ENCODE assay signal across 23 cellular contexts in the genomic region with DNA sequence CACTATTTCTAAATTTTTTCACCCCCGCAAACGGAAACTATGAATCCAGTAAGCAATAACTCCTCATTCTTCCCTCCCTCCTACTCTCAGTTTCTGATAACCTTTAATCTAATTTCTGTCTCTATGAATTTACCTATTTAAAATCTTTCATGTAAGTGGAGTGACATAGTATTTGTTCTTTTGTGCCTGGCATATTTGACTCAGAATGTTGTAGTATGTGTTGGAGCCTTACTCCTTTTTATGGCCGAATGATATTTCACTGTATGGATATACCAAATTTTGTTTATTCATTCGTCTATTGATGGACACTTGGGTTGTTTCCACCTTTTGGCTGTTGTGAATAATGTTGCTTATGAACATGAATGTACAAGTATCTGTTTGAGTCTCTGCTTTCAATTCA.
"Had no signal": no experiment of that assay in that cellular context is flagged by ENCODE, and none has a peak within 500 bp of the region (broad histone marks: within the 10 kb centered on the region; RNA-seq: fewer than 3 reads in every experiment).

No MANE protein-coding gene starts in this region.

- H3K27ac Mint-ChIP-seq: activated CD4-positive, alpha-beta memory T cell treated with anti-CD3 and anti-CD28 coated beads, Interleukin-2, amount 10 ng/mL, durations not matched to agents 7 days and 5 days; activated naive CD8-positive, alpha-beta T cell treated with anti-CD3 and anti-CD28 coated beads, Interleukin-2, amount 10 ng/mL, durations not matched to agents 7 days and 5 days; activated T-cell treated with anti-CD3 and anti-CD28 coated beads, Interleukin-2, amount 50 U/mL, for 24 hours; dendritic cell treated with granulocyte-macrophage colony-stimulating factor and Interleukin-4, amounts not matched to agents 40 ng/mL and 50 ng/mL, for 4 days; endodermal cell had no signal

- H3K36me3 Mint-ChIP-seq: activated naive CD8-positive, alpha-beta T cell treated with anti-CD3 and anti-CD28 coated beads, Interleukin-2, amount 10 ng/mL, durations not matched to agents 7 days and 5 days had no signal

- H3K9me3 Mint-ChIP-seq: activated CD4-positive, alpha-beta memory T cell treated with anti-CD3 and anti-CD28 coated beads, Interleukin-2, amount 10 ng/mL, durations not matched to agents 7 days and 5 days; activated naive CD8-positive, alpha-beta T cell treated with anti-CD3 and anti-CD28 coated beads, Interleukin-2, amount 10 ng/mL, durations not matched to agents 7 days and 5 days; activated T-cell treated with anti-CD3 and anti-CD28 coated beads, Interleukin-2, amount 50 U/mL, for 24 hours; central memory CD8-positive, alpha-beta T cell; dendritic cell treated with granulocyte-macrophage colony-stimulating factor and Interleukin-4, amounts not matched to agents 40 ng/mL and 50 ng/mL, for 4 days had no signal

- H3K4me1 Mint-ChIP-seq: activated CD4-positive, alpha-beta memory T cell treated with anti-CD3 and anti-CD28 coated beads, Interleukin-2, amount 10 ng/mL, durations not matched to agents 7 days and 5 days; activated naive CD8-positive, alpha-beta T cell treated with anti-CD3 and anti-CD28 coated beads, Interleukin-2, amount 10 ng/mL, durations not matched to agents 7 days and 5 days; central memory CD8-positive, alpha-beta T cell; endodermal cell had no signal

- ATAC-seq: esophagus mucosa had no signal

- H3K27me3 Mint-ChIP-seq: activated CD4-positive, alpha-beta memory T cell treated with anti-CD3 and anti-CD28 coated beads, Interleukin-2, amount 10 ng/mL, durations not matched to agents 7 days and 5 days; activated naive CD8-positive, alpha-beta T cell treated with anti-CD3 and anti-CD28 coated beads, Interleukin-2, amount 10 ng/mL, durations not matched to agents 7 days and 5 days; dendritic cell treated with granulocyte-macrophage colony-stimulating factor and Interleukin-4, amounts not matched to agents 40 ng/mL and 50 ng/mL, for 4 days had no signal

- DNase-seq: activated CD4-positive, alpha-beta memory T cell treated with anti-CD3 and anti-CD28 coated beads, Interleukin-2, amount 10 ng/mL, durations not matched to agents 7 days and 5 days; activated CD4-positive, alpha-beta T cell treated with anti-CD3 and anti-CD28 coated beads for 48 hours; activated CD4-positive, alpha-beta T cell treated with anti-CD3 and anti-CD28 coated beads, Interleukin-2, amount 50 U/mL, for 4 hours; activated CD4-positive, CD25-positive, alpha-beta regulatory T cell; activated CD4-positive, CD25-positive, alpha-beta regulatory T cell treated with anti-CD3 and anti-CD28 coated beads, Interleukin-2, amount 50 U/mL, for 72 hours; activated CD8-positive, alpha-beta memory T cell treated with anti-CD3 and anti-CD28 coated beads, Interleukin-2, amount 50 U/mL, for 48 hours; activated gamma-delta T cell; activated naive CD4-positive, alpha-beta T cell; activated naive CD4-positive, alpha-beta T cell treated with anti-CD3 and anti-CD28 coated beads, Interleukin-2, amount 50 U/mL, for 16 hours; activated naive CD8-positive, alpha-beta T cell treated with anti-CD3 and anti-CD28 coated beads, Interleukin-2, amount 10 ng/mL, durations not matched to agents 7 days and 5 days; activated T-cell treated with anti-CD3 and anti-CD28 coated beads for 4 hours; activated T-cell treated with anti-CD3 and anti-CD28 coated beads, Interleukin-2, amount 50 U/mL, for 24 hours; amniotic stem cell; anterior cingulate cortex; brain microvascular endothelial cell; dorsolateral prefrontal cortex; effector memory CD4-positive, alpha-beta T cell; endodermal cell; head of caudate nucleus; T-helper 2 cell had no signal

- H3K4me3 Mint-ChIP-seq: activated CD4-positive, alpha-beta memory T cell treated with anti-CD3 and anti-CD28 coated beads, Interleukin-2, amount 10 ng/mL, durations not matched to agents 7 days and 5 days; activated naive CD8-positive, alpha-beta T cell treated with anti-CD3 and anti-CD28 coated beads, Interleukin-2, amount 10 ng/mL, durations not matched to agents 7 days and 5 days; activated T-cell treated with anti-CD3 and anti-CD28 coated beads, Interleukin-2, amount 50 U/mL, for 24 hours; central memory CD8-positive, alpha-beta T cell; dendritic cell treated with granulocyte-macrophage colony-stimulating factor and Interleukin-4, amounts not matched to agents 40 ng/mL and 50 ng/mL, for 4 days; endodermal cell had no signal
